ENCODE assay signal across 21 cellular contexts in the genomic region with DNA sequence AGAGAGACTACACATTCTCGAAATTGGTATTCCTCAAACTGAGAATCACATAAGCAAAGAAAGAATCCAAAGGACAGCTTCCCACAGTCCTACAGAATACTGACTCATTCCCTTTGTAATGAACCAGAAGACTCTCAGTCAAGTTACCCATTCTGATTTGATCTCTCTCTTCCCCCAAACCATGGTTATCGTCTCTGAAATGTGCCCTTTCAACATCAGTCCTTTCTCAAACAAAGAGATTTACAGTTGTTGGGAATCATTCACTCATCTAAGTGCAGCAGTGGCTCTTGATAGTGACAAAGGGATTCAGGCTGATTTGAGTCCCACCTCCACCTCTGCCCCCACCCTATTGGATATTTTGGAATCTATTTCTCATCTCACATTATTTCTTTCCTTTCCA. TPM values are rescaled to one million over a fixed set of nuclear protein-coding genes. Genes with fewer than 3 reads are reported as not detected.
"Had no signal": no experiment of that assay in that cellular context is flagged by ENCODE, and none has a peak within 500 bp of the region (broad histone marks: within the 10 kb centered on the region; RNA-seq: fewer than 3 reads in every experiment).

No MANE protein-coding gene starts in this region.

- H3K4me3 ChIP-seq: adrenal gland, hepatocyte, left lung, skin epidermis, transverse colon, vagina had no signal

- H3K4me1 ChIP-seq: adrenal gland, transverse colon, vagina had no signal

- H3K36me3 ChIP-seq: adrenal gland, left lung, neutrophil, transverse colon, vagina had no signal

- H3K27me3 ChIP-seq: adrenal gland, hepatocyte, transverse colon, vagina had no signal

- H3K9me3 ChIP-seq: adrenal gland, left lung, neutrophil, transverse colon, vagina had no signal

- H3K27ac ChIP-seq: adrenal gland, epithelial cell of prostate, hepatocyte, left lung, neutrophil, skin epidermis, transverse colon, vagina, VCaP had no signal

- DNase-seq: activated CD8-positive, alpha-beta T cell treated with anti-CD3 and anti-CD28 coated beads for 36 hours; activated effector memory CD4-positive, alpha-beta T cell treated with anti-CD3 and anti-CD28 coated beads, Interleukin-2, amount 50 U/mL, for 16 hours; activated T-cell treated with anti-CD3 and anti-CD28 coated beads, Interleukin-2, amount 50 U/mL, for 48 hours; adrenal gland; dermis blood vessel endothelial cell; left lung; mammary epithelial cell; naive thymus-derived CD8-positive, alpha-beta T cell; retina; stimulated activated CD4-positive, alpha-beta T cell treated with anti-CD3 and anti-CD28 coated beads, Interleukin-4, amount 100 ng/mL, for 24 hours; stimulated activated naive CD4-positive, alpha-beta T cell; T-helper 1 cell; T1000; transverse colon had no signal

- ATAC-seq: activated CD8-positive, alpha-beta T cell treated with anti-CD3 and anti-CD28 coated beads for 36 hours; left lung; naive thymus-derived CD8-positive, alpha-beta T cell had no signal

RNA-seq across cellular contexts. Expression of gene RSPO3, which starts 15.0 kb away (rescaled TPM):
- total RNA-seq: activated CD8-positive, alpha-beta T cell treated with anti-CD3 and anti-CD28 coated beads for 36 hours; mammary epithelial cell; naive thymus-derived CD8-positive, alpha-beta T cell had no signal
- polyA plus RNA-seq: keratinocyte; mammary epithelial cell; naive thymus-derived CD8-positive, alpha-beta T cell had no signal
